Comparison of ENCODE assay signal across 2 cellular contexts in the genomic region with DNA sequence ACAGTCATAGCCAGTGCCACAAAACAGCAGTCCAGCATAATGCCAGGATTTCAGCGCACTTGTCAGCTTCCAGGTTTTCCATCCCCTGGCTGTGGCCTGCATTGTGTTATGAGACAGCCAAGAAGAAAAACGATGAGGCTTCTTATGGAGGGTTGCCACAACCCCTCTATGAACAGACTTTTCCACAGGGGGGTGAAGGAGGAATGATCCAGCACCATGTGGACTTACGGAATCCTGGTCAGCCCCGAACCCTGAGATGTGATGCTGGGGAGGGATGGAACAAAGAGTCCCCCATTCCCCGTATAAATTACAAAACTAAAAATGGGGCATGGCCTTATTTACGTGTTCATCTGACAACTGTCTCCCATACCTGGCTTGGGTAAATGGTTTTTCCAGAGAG.
A peak's percentile ranks its signal among the peaks of the same experiment; 100 is the strongest.
TF ChIP-seq lines count a peak whose summit lies in the region.

No MANE protein-coding gene starts in this region.

TF ChIP-seq in GM23338, 12 proteins besides CTCF, POLR2A, EP300 and RAD21:
- TF ChIP-seq POLR2AphosphoS5 (IDR thresholded peaks at IDR 0.05; ENCODE audit: low read depth), result peak; percentile 25
- no peak for TF ChIP-seq CREB1 (CRISPR knock-in tag; IDR thresholded peaks at IDR 0.05; ENCODE audit: low read depth)

TF ChIP-seq in K562, 482 proteins besides CTCF, POLR2A, EP300 and RAD21:
- TF ChIP-seq, protein P1, sequence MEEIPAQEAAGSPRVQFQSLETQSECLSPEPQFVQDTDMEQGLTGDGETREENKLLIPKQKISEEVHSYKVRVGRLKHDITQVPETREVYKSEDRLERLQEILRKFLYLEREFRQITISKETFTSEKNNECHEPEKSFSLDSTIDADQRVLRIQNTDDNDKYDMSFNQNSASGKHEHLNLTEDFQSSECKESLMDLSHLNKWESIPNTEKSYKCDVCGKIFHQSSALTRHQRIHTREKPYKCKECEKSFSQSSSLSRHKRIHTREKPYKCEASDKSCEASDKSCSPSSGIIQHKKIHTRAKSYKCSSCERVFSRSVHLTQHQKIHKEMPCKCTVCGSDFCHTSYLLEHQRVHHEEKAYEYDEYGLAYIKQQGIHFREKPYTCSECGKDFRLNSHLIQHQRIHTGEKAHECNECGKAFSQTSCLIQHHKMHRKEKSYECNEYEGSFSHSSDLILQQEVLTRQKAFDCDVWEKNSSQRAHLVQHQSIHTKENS (CRISPR knock-in tag; IDR thresholded peaks at IDR 0.05), result no peak
- no peak for TF ChIP-seq CBX3 (IDR thresholded peaks at IDR 0.05; ENCODE audit: borderline replicate concordance in 1 of 2, low read length in 2 of 2)
- TF ChIP-seq CHD4 (IDR thresholded peaks at IDR 0.05; ENCODE audit: insufficient read depth, insufficient replicate concordance, low read depth, low read length, poor library complexity, severe bottlenecking), result no peak
- TF ChIP-seq, protein P2, sequence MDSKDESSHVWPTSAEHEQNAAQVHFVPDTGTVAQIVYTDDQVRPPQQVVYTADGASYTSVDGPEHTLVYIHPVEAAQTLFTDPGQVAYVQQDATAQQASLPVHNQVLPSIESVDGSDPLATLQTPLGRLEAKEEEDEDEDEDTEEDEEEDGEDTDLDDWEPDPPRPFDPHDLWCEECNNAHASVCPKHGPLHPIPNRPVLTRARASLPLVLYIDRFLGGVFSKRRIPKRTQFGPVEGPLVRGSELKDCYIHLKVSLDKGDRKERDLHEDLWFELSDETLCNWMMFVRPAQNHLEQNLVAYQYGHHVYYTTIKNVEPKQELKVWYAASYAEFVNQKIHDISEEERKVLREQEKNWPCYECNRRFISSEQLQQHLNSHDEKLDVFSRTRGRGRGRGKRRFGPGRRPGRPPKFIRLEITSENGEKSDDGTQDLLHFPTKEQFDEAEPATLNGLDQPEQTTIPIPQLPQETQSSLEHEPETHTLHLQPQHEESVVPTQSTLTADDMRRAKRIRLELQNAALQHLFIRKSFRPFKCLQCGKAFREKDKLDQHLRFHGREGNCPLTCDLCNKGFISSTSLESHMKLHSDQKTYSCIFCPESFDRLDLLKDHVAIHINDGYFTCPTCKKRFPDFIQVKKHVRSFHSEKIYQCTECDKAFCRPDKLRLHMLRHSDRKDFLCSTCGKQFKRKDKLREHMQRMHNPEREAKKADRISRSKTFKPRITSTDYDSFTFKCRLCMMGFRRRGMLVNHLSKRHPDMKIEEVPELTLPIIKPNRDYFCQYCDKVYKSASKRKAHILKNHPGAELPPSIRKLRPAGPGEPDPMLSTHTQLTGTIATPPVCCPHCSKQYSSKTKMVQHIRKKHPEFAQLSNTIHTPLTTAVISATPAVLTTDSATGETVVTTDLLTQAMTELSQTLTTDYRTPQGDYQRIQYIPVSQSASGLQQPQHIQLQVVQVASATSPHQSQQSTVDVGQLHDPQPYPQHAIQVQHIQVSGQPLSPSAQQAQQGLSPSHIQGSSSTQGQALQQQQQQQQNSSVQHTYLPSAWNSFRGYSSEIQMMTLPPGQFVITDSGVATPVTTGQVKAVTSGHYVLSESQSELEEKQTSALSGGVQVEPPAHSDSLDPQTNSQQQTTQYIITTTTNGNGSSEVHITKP (IDR thresholded peaks at IDR 0.05; ENCODE audit: partially characterized antibody), result peak; percentile 68
- TF ChIP-seq, protein P3, sequence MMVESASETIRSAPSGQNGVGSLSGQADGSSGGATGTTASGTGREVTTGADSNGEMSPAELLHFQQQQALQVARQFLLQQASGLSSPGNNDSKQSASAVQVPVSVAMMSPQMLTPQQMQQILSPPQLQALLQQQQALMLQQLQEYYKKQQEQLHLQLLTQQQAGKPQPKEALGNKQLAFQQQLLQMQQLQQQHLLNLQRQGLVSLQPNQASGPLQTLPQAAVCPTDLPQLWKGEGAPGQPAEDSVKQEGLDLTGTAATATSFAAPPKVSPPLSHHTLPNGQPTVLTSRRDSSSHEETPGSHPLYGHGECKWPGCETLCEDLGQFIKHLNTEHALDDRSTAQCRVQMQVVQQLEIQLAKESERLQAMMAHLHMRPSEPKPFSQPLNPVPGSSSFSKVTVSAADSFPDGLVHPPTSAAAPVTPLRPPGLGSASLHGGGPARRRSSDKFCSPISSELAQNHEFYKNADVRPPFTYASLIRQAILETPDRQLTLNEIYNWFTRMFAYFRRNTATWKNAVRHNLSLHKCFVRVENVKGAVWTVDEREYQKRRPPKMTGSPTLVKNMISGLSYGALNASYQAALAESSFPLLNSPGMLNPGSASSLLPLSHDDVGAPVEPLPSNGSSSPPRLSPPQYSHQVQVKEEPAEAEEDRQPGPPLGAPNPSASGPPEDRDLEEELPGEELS (CRISPR knock-in tag; IDR thresholded peaks at IDR 0.05; ENCODE audit: borderline replicate concordance), result no peak
- TF ChIP-seq ZNF124 (CRISPR knock-in tag; IDR thresholded peaks at IDR 0.05), result no peak
- no peak for TF ChIP-seq FOXJ3 (CRISPR knock-in tag; IDR thresholded peaks at IDR 0.05)
